Comparison of ENCODE assay signal across 23 cellular contexts in genomic region chr10:101064415-101065030, GRCh38. TPM values are rescaled to one million over a fixed set of nuclear protein-coding genes. Genes with fewer than 3 reads are reported as not detected.
A peak's percentile ranks its signal among the peaks of the same experiment; 100 is the strongest.
DNase-seq lines count a peak whose midpoint lies in the region; ATAC-seq and TF ChIP-seq lines count a peak whose summit lies in the region.
"Had no signal": no experiment of that assay in that cellular context is flagged by ENCODE, and none has a peak within 500 bp of the region (broad histone marks: within the 10 kb centered on the region; RNA-seq: fewer than 3 reads in every experiment).

No MANE protein-coding gene starts in this region.

- H3K79me2 ChIP-seq in mammary epithelial cell (ENCODE audit: insufficient read depth, low read length) (peaks cover 7% of the 10 kb centered on the region), KMS-11 (ENCODE audit: insufficient read depth, low read depth) (peaks cover 3% of the 10 kb centered on the region)

- H4K20me1 ChIP-seq in mammary epithelial cell (ENCODE audit: insufficient read depth, low read length) (no peaks in the 10 kb centered on the region), KMS-11 (ENCODE audit: insufficient read depth) (no peaks in the 10 kb centered on the region)

- H3K4me3 ChIP-seq in mammary epithelial cell (replicated peaks in 1 of 3; ENCODE audit: insufficient read depth in 1 of 3, low read depth in 2 of 3, low read length in 3 of 3) (no peak overlapping the region), KMS-11 (IDR thresholded peaks at IDR 0.05; ENCODE audit: insufficient read depth, low read depth, low read length) (no peak overlapping the region), spleen (peak overlapping the region in 1 of 8 donors; percentile 63), gastrocnemius medialis (no peak overlapping the region)
- H3K4me3 ChIP-seq: A549, tibial nerve had no signal

- in situ Hi-C loops in mammary epithelial cell (cut with MboI; ENCODE audit: low sequenced_read_pairs in 2 of 2) = loop anchor here in 1 of 2 donors (10.0 kb wide), 1 partner anchor 50 kb away; no protein-coding TSS in a partner anchor
- in situ Hi-C loops in gastrocnemius medialis (cut with MboI; ENCODE audit: low sequenced_read_pairs in 4 of 4) = no loop called here

- peaks cover 22% of the 10 kb centered on the region for H3K4me1 Mint-ChIP-seq in MCF 10A (ENCODE audit: insufficient read depth, unreplicated experiment)
- peaks cover 84% of the 10 kb centered on the region for H3K4me1 Mint-ChIP-seq in dendritic cell treated with granulocyte-macrophage colony-stimulating factor and Interleukin-4, amounts not matched to agents 40 ng/mL and 50 ng/mL, for 4 days (ENCODE audit: low read depth)

- ATAC-seq in gastrocnemius medialis = no peak
- ATAC-seq: A549, Right ventricle myocardium inferior had no signal

- H3K9me3 Mint-ChIP-seq in MCF 10A (ENCODE audit: unreplicated experiment) = no peaks in the 10 kb centered on the region
- H3K9me3 Mint-ChIP-seq in dendritic cell treated with granulocyte-macrophage colony-stimulating factor and Interleukin-4, amounts not matched to agents 40 ng/mL and 50 ng/mL, for 4 days = no peaks in the 10 kb centered on the region
- H3K9me3 Mint-ChIP-seq: activated naive CD4-positive, alpha-beta T cell treated with anti-CD3 and anti-CD28 coated beads for 36 hours; activated T-cell treated with anti-CD3 and anti-CD28 coated beads, Interleukin-2, amount 50 U/mL, for 24 hours; stimulated activated naive CD8-positive, alpha-beta T cell treated with anti-CD3 and anti-CD28 coated beads, Interleukin-15, Interleukin-2, amounts not matched to agents 100 ng/mL and 50 ng/mL, for 24 hours had no signal

- dilution Hi-C loops in mammary epithelial cell (cut with HindIII; ENCODE audit: low sequenced_read_pairs) = no loop called here

- H3K9me3 ChIP-seq in mammary epithelial cell (replicated peaks; ENCODE audit: insufficient read depth, low read length) = no peaks in the 10 kb centered on the region
- H3K9me3 ChIP-seq in spleen = no peaks in the 10 kb centered on the region
- no peaks in the 10 kb centered on the region for H3K9me3 ChIP-seq in gastrocnemius medialis
- H3K9me3 ChIP-seq: A549, neutrophil, tibial nerve had no signal

- no peak for TF ChIP-seq POLR2A in spleen (IDR thresholded peaks at IDR 0.05)
- TF ChIP-seq POLR2A in gastrocnemius medialis (IDR thresholded peaks at IDR 0.05) = no peak

- peaks cover 5% of the 10 kb centered on the region for H3K36me3 Mint-ChIP-seq in MCF 10A (ENCODE audit: insufficient read depth, unreplicated experiment)
- peaks cover 5% of the 10 kb centered on the region for H3K36me3 Mint-ChIP-seq in dendritic cell treated with granulocyte-macrophage colony-stimulating factor and Interleukin-4, amounts not matched to agents 40 ng/mL and 50 ng/mL, for 4 days (ENCODE audit: low read depth)

- H3K27me3 ChIP-seq in mammary epithelial cell (ENCODE audit: insufficient read depth, low read length) (no peaks in the 10 kb centered on the region), KMS-11 (ENCODE audit: insufficient read depth, low read depth) (no peaks in the 10 kb centered on the region), spleen (replicated peaks in 1 of 7) (peaks cover 0 to 68% (median 33%) of the 10 kb centered on the region in 7 donors), gastrocnemius medialis (peaks cover 14 to 23% (median 18%) of the 10 kb centered on the region in 3 donors)

- H3K4me1 ChIP-seq in mammary epithelial cell (ENCODE audit: insufficient read depth, low read length) (peaks cover 40% of the 10 kb centered on the region), KMS-11 (ENCODE audit: low read depth, poor library complexity, severe bottlenecking) (peaks cover 41% of the 10 kb centered on the region), spleen (peaks cover 32 to 86% (median 75%) of the 10 kb centered on the region in 6 donors), gastrocnemius medialis (peaks cover 52 to 57% of the 10 kb centered on the region in 2 donors)

- intact Hi-C loops in MCF 10A (cut with micrococcal nuclease) = loop anchor here (5.0 kb wide), 1 partner anchor 32 kb away; the partner anchor contains the start of genes PDZD7 and SFXN3
- intact Hi-C loops in mammary epithelial cell (cut with micrococcal nuclease) = loop anchor here (5.0 kb wide), 2 partner anchors 32 to 508 kb away; partner anchors contain the start of genes PDZD7 and SFXN3
- intact Hi-C loops in dendritic cell treated with granulocyte-macrophage colony-stimulating factor and Interleukin-4, amounts not matched to agents 40 ng/mL and 50 ng/mL, for 4 days (cut with micrococcal nuclease) = no loop called here
- intact Hi-C loops in spleen (cut with DNase I; ENCODE audit: low total_unique reads) = no loop called here
- intact Hi-C loops in gastrocnemius medialis (cut with DNase I; ENCODE audit: low total_unique reads) = loop anchor here (5.0 kb wide), 2 partner anchors 32 to 152 kb away; partner anchors contain the start of genes PDZD7, SFXN3 and SLF2

- no peak overlapping the region for H3K4me3 Mint-ChIP-seq in MCF 10A (ENCODE audit: unreplicated experiment)
- H3K4me3 Mint-ChIP-seq in dendritic cell treated with granulocyte-macrophage colony-stimulating factor and Interleukin-4, amounts not matched to agents 40 ng/mL and 50 ng/mL, for 4 days = no peak overlapping the region
- H3K4me3 Mint-ChIP-seq: activated naive CD4-positive, alpha-beta T cell treated with anti-CD3 and anti-CD28 coated beads for 36 hours; activated T-cell treated with anti-CD3 and anti-CD28 coated beads, Interleukin-2, amount 50 U/mL, for 24 hours; stimulated activated naive CD8-positive, alpha-beta T cell treated with anti-CD3 and anti-CD28 coated beads, Interleukin-15, Interleukin-2, amounts not matched to agents 100 ng/mL and 50 ng/mL, for 24 hours had no signal

- H3K27ac ChIP-seq in mammary epithelial cell (ENCODE audit: insufficient read depth, low read depth, low read length) (no peak overlapping the region), KMS-11 (no peak overlapping the region; the same call in 1 of the 2 replicates), spleen (peak overlapping the region in 5 of 8 donors; percentile 20 to 98 (median 96)), gastrocnemius medialis (peak overlapping the region in 1 of 4 donors; percentile 99)
- H3K27ac ChIP-seq: epithelial cell of prostate, HL-60, neutrophil had no signal

- H3K4me2 ChIP-seq in mammary epithelial cell (ENCODE audit: insufficient read depth, low read depth, low read length) = no peak overlapping the region
- H3K4me2 ChIP-seq in KMS-11 = peak overlapping the region; percentile 66; the same call in 1 of the 2 replicates

- H3K36me3 ChIP-seq in mammary epithelial cell (ENCODE audit: insufficient read depth, low read length) (no peaks in the 10 kb centered on the region), KMS-11 (ENCODE audit: insufficient read depth) (no peaks in the 10 kb centered on the region), spleen (no peaks in the 10 kb centered on the region), gastrocnemius medialis (no peaks in the 10 kb centered on the region)
- H3K36me3 ChIP-seq: neutrophil, tibial nerve had no signal

- H3K27ac Mint-ChIP-seq in MCF 10A (ENCODE audit: low read depth, unreplicated experiment) = peak overlapping the region; percentile 81
- H3K27ac Mint-ChIP-seq in dendritic cell treated with granulocyte-macrophage colony-stimulating factor and Interleukin-4, amounts not matched to agents 40 ng/mL and 50 ng/mL, for 4 days = peak overlapping the region; percentile 62
- H3K27ac Mint-ChIP-seq: activated naive CD4-positive, alpha-beta T cell treated with anti-CD3 and anti-CD28 coated beads for 36 hours; activated T-cell treated with anti-CD3 and anti-CD28 coated beads, Interleukin-2, amount 50 U/mL, for 24 hours; stimulated activated naive CD8-positive, alpha-beta T cell treated with anti-CD3 and anti-CD28 coated beads, Interleukin-15, Interleukin-2, amounts not matched to agents 100 ng/mL and 50 ng/mL, for 24 hours had no signal

- no peak for DNase-seq in MCF 10A (ENCODE audit: unreplicated experiment)
- no peak for DNase-seq in mammary epithelial cell
- no peak for DNase-seq in spleen
- no peak for DNase-seq in gastrocnemius medialis
- no peak for DNase-seq in activated CD4-positive, alpha-beta T cell treated with anti-CD3 and anti-CD28 coated beads, Interleukin-2, amount 50 U/mL, for 1 hour
- DNase-seq in DMS 273 treated with DMSO at 0.1 percent for 48 hours (lab: John Stamatoyannopoulos, UW) = no peak
- DNase-seq: activated CD4-positive, alpha-beta T cell treated with anti-CD3 and anti-CD28 coated beads for 1 hour; activated CD8-positive, alpha-beta memory T cell treated with anti-CD3 and anti-CD28 coated beads for 24 hours; activated naive CD4-positive, alpha-beta T cell treated with anti-CD3 and anti-CD28 coated beads for 36 hours; activated T-cell treated with anti-CD3 and anti-CD28 coated beads, Interleukin-2, amount 50 U/mL, for 24 hours; GOT3; NCI-H146; NCI-H524 treated with DMSO at 0.1 percent for 48 hours; stimulated activated CD4-positive, alpha-beta T cell treated with anti-CD3 and anti-CD28 coated beads, Interleukin-4, amount 100 ng/mL, for 24 hours had no signal

- POLR2A ChIA-PET in MCF 10A (lab: Yijun Ruan, JAX) = interaction anchor here (0.7 to 6.7 kb wide), 6 partner anchors 13 to 532 kb away, joined by 3 to 55 read pairs (median 10); partner anchors contain the start of genes LZTS2, PDZD7 and SFXN3

- H2AFZ ChIP-seq in mammary epithelial cell (ENCODE audit: low read depth, low read length) (no peak overlapping the region), KMS-11 (ENCODE audit: low read depth) (no peak overlapping the region)

- CTCF ChIA-PET in MCF 10A (lab: Yijun Ruan, JAX) = interaction anchor here (0.6 to 10.2 kb wide), 5 partner anchors 10 to 203 kb away, joined by 3 to 151 read pairs (median 5); no protein-coding TSS in a partner anchor
- CTCF ChIA-PET in mammary epithelial cell (lab: Charles Lee; ENCODE audit: low non-redundant PET) = no interaction called here

- 94% methylated on average over 9 of the region's 9 CpGs for WGBS in mammary epithelial cell (ENCODE audit: low coverage, missing lambda C conversion rate)
- 77 to 86% (median 85%) methylated on average over 6 to 9 of the region's 9 CpGs for WGBS in spleen, 5 donors

- no peak for TF ChIP-seq CTCF in MCF 10A (IDR thresholded peaks at IDR 0.05; ENCODE audit: unreplicated experiment)
- TF ChIP-seq CTCF in mammary epithelial cell (conservative IDR thresholded peaks at IDR 0.05 in 1 of 2, IDR thresholded peaks at IDR 0.05 in 1 of 2; ENCODE audit: extremely low read depth in 1 of 2, insufficient read depth in 1 of 2, low read depth in 1 of 2, low read length in 2 of 2) = no peak
- no peak for TF ChIP-seq CTCF in KMS-11 (conservative IDR thresholded peaks at IDR 0.05; ENCODE audit: low read depth, low read length)
- TF ChIP-seq CTCF in spleen (IDR thresholded peaks at IDR 0.05 in 8 of 11, conservative IDR thresholded peaks at IDR 0.05 in 3 of 11) = no peak
- no peak for TF ChIP-seq CTCF in gastrocnemius medialis (IDR thresholded peaks at IDR 0.05 in 4 of 5, conservative IDR thresholded peaks at IDR 0.05 in 1 of 5)

- no TSS peak for BruUV-seq in MCF 10A (replicated peaks; lab: Mats Ljungman, UMichigan)
- no TSS peak for BruUV-seq in mammary epithelial cell (replicated peaks; lab: Mats Ljungman, UMichigan)

- no peaks in the 10 kb centered on the region for H3K27me3 Mint-ChIP-seq in MCF 10A (ENCODE audit: insufficient read depth, unreplicated experiment)
- peaks cover 64% of the 10 kb centered on the region for H3K27me3 Mint-ChIP-seq in dendritic cell treated with granulocyte-macrophage colony-stimulating factor and Interleukin-4, amounts not matched to agents 40 ng/mL and 50 ng/mL, for 4 days

- H3K9ac ChIP-seq in mammary epithelial cell (ENCODE audit: insufficient read depth, low read length) (no peak overlapping the region), KMS-11 (no peak overlapping the region)

RNA-seq across cellular contexts. Expression of gene KAZALD1, which starts 2.7 kb away (rescaled TPM):
- total RNA-seq in MCF 10A (2022) (2.4 and 6.7 TPM in 2 replicates), mammary epithelial cell (1 to 10 TPM; 1.5 to 2.3 TPM), spleen (10 to 100 TPM; 15.1 to 67.3 (median 57.3) TPM), gastrocnemius medialis (1 to 10 TPM; 1.7 to 3.6 (median 2.2) TPM)
- polyA plus RNA-seq in mammary epithelial cell (0.92 TPM), spleen (10 to 100 TPM; 11.6 to 32.5 (median 15.5) TPM)
- polyA minus RNA-seq in mammary epithelial cell = not detected

RNA-seq across cellular contexts. Expression of gene SFXN3, which starts 33.5 kb away (rescaled TPM):
- total RNA-seq in MCF 10A (2022) (39.4 and 55.2 TPM in 2 replicates), mammary epithelial cell (100 to 1,000 TPM in 1 of 2 donors, 10 to 100 TPM in 1; 79.4 to 102 TPM), spleen (10 to 100 TPM; 35.6 to 70.0 (median 44.3) TPM), gastrocnemius medialis (1 to 10 TPM; 4.2 to 9.5 (median 7.0) TPM)
- polyA plus RNA-seq in mammary epithelial cell (104 TPM), spleen (10 to 100 TPM in 2 of 3 donors, 1 to 10 TPM in 1; 7.9 to 16.6 (median 10.8) TPM)
- 101 TPM for polyA minus RNA-seq in mammary epithelial cell

RNA-seq across cellular contexts. Expression of gene PDZD7, which starts 33.6 kb away (rescaled TPM):
- total RNA-seq in MCF 10A (2022) = 0.27 and 0.58 TPM in 2 replicates
- 1 to 10 TPM in 1 of 2 donors, under 1 TPM in 1; 0.59 to 2.7 TPM for total RNA-seq in mammary epithelial cell
- polyA plus RNA-seq in mammary epithelial cell = 0.95 TPM
- 0.47 TPM for polyA minus RNA-seq in mammary epithelial cell
- 1 to 10 TPM in 5 of 7 donors, under 1 TPM in 2; 0.42 to 2.3 (median 1.6) TPM for total RNA-seq in spleen
- under 1 TPM; 0.17 to 0.77 (median 0.30) TPM for polyA plus RNA-seq in spleen
- total RNA-seq in gastrocnemius medialis = under 1 TPM in 1 of 4 donors, not detected in 3; 0.11 TPM

Comparison
In these comparisons a context has a peak if more than half of its experiments do, and no peak if none do; other contexts are left out.
1. H3K27ac ChIP-seq: peak in spleen (5 of 8); none in mammary epithelial cell (single experiment) and KMS-11 (single experiment).
2. intact Hi-C loops: an anchor here in MCF 10A (5.0 kb wide), mammary epithelial cell (5.0 kb wide) and gastrocnemius medialis (5.0 kb wide); none called in dendritic cell treated with granulocyte-macrophage colony-stimulating factor and Interleukin-4, amounts not matched to agents 40 ng/mL and 50 ng/mL, for 4 days and spleen.